Comparison of ENCODE assay signal across 23 cellular contexts in genomic region chr5:168689278-168689677, GRCh38.
"Had no signal": no experiment of that assay in that cellular context is flagged by ENCODE, and none has a peak within 500 bp of the region (broad histone marks: within the 10 kb centered on the region; RNA-seq: fewer than 3 reads in every experiment).

No MANE protein-coding gene starts in this region.

- H3K9me3 Mint-ChIP-seq: dendritic cell treated with granulocyte-macrophage colony-stimulating factor and Interleukin-4, amounts not matched to agents 40 ng/mL and 50 ng/mL, for 4 days; effector memory CD8-positive, alpha-beta T cell; endodermal cell had no signal

- ATAC-seq: effector memory CD8-positive, alpha-beta T cell; esophagus mucosa; foreskin keratinocyte; gastrocnemius medialis; gastroesophageal sphincter had no signal

- H3K4me1 ChIP-seq: colonic mucosa, esophagus muscularis mucosa, esophagus squamous epithelium, foreskin keratinocyte, gastrocnemius medialis, gastroesophageal sphincter had no signal

- H3K4me3 ChIP-seq: colonic mucosa, coronary artery, dorsolateral prefrontal cortex, esophagus muscularis mucosa, esophagus squamous epithelium, gastrocnemius medialis, gastroesophageal sphincter had no signal

- H3K4me3 Mint-ChIP-seq: dendritic cell treated with granulocyte-macrophage colony-stimulating factor and Interleukin-4, amounts not matched to agents 40 ng/mL and 50 ng/mL, for 4 days; effector memory CD8-positive, alpha-beta T cell; endodermal cell had no signal

- H3K9me3 ChIP-seq: colonic mucosa, esophagus muscularis mucosa, esophagus squamous epithelium, gastrocnemius medialis, gastroesophageal sphincter had no signal

- H3K27ac ChIP-seq: colonic mucosa, coronary artery, dorsolateral prefrontal cortex, epithelial cell of prostate, esophagus muscularis mucosa, esophagus squamous epithelium, foreskin keratinocyte, gastrocnemius medialis, gastroesophageal sphincter had no signal

- DNase-seq: colonic mucosa; cortex of kidney; dermis blood vessel endothelial cell; dorsolateral prefrontal cortex; effector CD4-positive, alpha-beta T cell; effector CD8-positive, alpha-beta T cell; effector memory CD4-positive, alpha-beta T cell; effector memory CD8-positive, alpha-beta T cell; endodermal cell; erythroblast; esophagus squamous epithelium; foreskin fibroblast; foreskin keratinocyte; foreskin melanocyte; gastrocnemius medialis; glutamatergic neuron; head of caudate nucleus had no signal

- H3K27me3 ChIP-seq: colonic mucosa, esophagus muscularis mucosa, foreskin keratinocyte, gastrocnemius medialis, gastroesophageal sphincter had no signal

- H3K27ac Mint-ChIP-seq: dendritic cell treated with granulocyte-macrophage colony-stimulating factor and Interleukin-4, amounts not matched to agents 40 ng/mL and 50 ng/mL, for 4 days; effector memory CD8-positive, alpha-beta T cell; endodermal cell had no signal

- H3K36me3 ChIP-seq: colonic mucosa, gastrocnemius medialis had no signal
